13 cellular contexts compared by ENCODE assay signal in the genomic region with DNA sequence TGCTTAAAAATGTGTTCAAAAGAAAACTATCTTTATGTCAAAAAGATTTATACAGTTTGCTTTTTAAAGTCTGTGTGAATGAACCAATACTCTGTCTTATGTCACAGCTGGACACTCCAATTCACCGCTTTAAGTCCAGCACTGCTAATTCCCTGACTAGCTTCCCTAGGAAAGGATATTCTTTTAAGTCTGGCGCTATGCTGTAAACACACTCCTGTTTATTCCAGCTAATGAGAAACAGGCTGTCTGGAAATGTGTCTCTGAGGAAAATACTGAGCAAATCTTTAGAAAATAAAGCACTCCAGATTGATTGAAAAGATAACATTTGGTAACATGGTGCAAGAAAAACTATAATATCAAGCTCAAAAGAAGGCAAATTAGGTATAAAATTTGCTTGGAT. TPM values are rescaled to one million over a fixed set of nuclear protein-coding genes. Genes with fewer than 3 reads are reported as not detected.
"Had no signal": no experiment of that assay in that cellular context is flagged by ENCODE, and none has a peak within 500 bp of the region (broad histone marks: within the 10 kb centered on the region; RNA-seq: fewer than 3 reads in every experiment).

No MANE protein-coding gene starts in this region.

- DNase-seq: activated B cell treated with CpG ODN at 0.5 μM for 24 hours; activated CD4-positive, alpha-beta T cell treated with anti-CD3 and anti-CD28 coated beads, Interleukin-2, amount 10 ng/mL, durations not matched to agents 7 days and 5 days; activated naive CD4-positive, alpha-beta T cell treated with anti-CD3 and anti-CD28 coated beads, Interleukin-2, amount 10 ng/mL, durations not matched to agents 7 days and 5 days; adrenal gland; central memory CD4-positive, alpha-beta T cell; effector CD4-positive, alpha-beta T cell; midbrain; posterior cingulate gyrus had no signal

- H3K4me1 ChIP-seq: adrenal gland, right atrium auricular region had no signal

- H3K27me3 ChIP-seq: adrenal gland, neutrophil, right atrium auricular region had no signal

- H3K4me3 ChIP-seq: adrenal gland, coronary artery, right atrium auricular region, skin epidermis had no signal

- H3K9me3 ChIP-seq: adrenal gland, neutrophil, right atrium auricular region had no signal

- H3K36me3 ChIP-seq: adrenal gland, neutrophil, right atrium auricular region had no signal

- H3K27ac ChIP-seq: adrenal gland, coronary artery, neutrophil, right atrium auricular region, skin epidermis had no signal

RNA-seq across cellular contexts. Expression of a gene that starts 40.7 kb away (rescaled TPM):
- total RNA-seq: activated B cell treated with CpG ODN at 0.5 μM for 24 hours; activated CD4-positive, alpha-beta T cell treated with anti-CD3 and anti-CD28 coated beads, Interleukin-2, amount 10 ng/mL, durations not matched to agents 7 days and 5 days; activated CD8-positive, alpha-beta memory T cell treated with anti-CD3 and anti-CD28 coated beads for 36 hours had no signal
